In the genomic region with DNA sequence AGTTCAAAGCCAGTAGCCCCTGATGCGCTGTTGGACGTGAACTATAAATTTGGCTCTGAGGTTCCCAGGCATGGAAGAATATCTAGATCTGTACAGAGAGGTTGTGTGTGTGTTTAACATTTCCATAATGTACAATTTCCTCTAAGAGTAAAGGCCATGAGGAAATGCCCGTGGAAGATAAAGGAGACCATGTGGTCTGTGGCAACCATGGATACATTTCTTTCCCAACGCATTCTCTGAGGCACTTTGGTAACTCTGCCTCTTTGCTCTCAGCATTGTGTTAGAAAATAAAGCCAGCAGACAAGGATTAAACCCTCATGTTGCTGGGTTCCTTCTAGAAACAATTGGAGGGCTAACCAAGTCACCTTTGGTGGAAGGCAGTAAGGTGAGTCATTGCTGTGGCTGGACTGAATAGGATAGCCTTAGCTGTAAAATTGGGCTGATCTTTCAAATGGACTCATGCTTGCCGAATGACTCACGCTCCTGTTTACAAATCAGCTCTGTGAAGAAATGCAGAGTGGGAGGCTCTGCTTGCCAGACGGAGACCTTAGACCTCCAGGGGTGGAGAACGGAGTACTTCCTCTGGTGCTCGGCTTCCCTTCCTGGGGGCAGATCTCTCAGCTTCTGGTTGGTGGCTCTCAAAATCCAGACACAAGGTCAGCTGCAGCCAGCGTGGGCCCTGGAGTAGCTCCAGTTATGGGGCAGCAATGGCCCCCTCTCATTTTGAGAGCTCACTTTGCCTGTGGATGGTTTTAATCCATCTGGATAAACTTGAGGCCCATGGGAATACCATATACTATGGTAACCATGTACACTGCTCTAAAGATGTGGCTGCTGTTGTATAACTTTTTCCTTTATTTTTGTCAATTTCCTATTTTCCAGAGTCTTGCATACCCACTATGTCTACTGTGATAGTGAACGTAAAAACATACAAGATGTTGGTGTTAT, we compare ENCODE assay signal across 1 cellular context.
TF ChIP-seq lines count a peak whose summit lies in the region.

No MANE protein-coding gene starts in this region.

TF ChIP-seq in HepG2, 621 proteins besides CTCF, POLR2A, EP300 and RAD21 (continued from another document and continues in another):
- TF ChIP-seq RNF2 (conservative IDR thresholded peaks at IDR 0.05; ENCODE audit: low read depth) (no peak), HNF1A (IDR thresholded peaks at IDR 0.05; ENCODE audit: low read depth) (0 out of 2 replicates have a peak, but pooled peaks have one; percentile 32), HNF1A (CRISPR knock-in tag; IDR thresholded peaks at IDR 0.05; ENCODE audit: borderline replicate concordance) (no peak; the same call in 1 of the 2 replicates), MIXL1 (CRISPR knock-in tag; IDR thresholded peaks at IDR 0.05) (peak; percentile 92), ZNF572 (CRISPR knock-in tag; IDR thresholded peaks at IDR 0.05) (0 out of 2 replicates have a peak, but pooled peaks have one; percentile 46), ZFP62 (CRISPR knock-in tag; IDR thresholded peaks at IDR 0.05) (no peak), FOXP1 (IDR thresholded peaks at IDR 0.05) (0 out of 2 replicates have a peak, but pooled peaks have one; percentile 19), FOXP1 (CRISPR knock-in tag; IDR thresholded peaks at IDR 0.05) (peak; percentile 88), ZBTB2 (CRISPR knock-in tag; IDR thresholded peaks at IDR 0.05; ENCODE audit: low read depth) (no peak), MZF1 (CRISPR knock-in tag; IDR thresholded peaks at IDR 0.05; ENCODE audit: borderline replicate concordance) (no peak), ZNF251 (CRISPR knock-in tag; IDR thresholded peaks at IDR 0.05) (no peak), ZNF790 (CRISPR knock-in tag; IDR thresholded peaks at IDR 0.05; ENCODE audit: borderline replicate concordance) (no peak), TBL1XR1 (IDR thresholded peaks at IDR 0.05; ENCODE audit: borderline replicate concordance, low read length, partially characterized antibody) (peak; percentile 48), ZNF121 (CRISPR knock-in tag; IDR thresholded peaks at IDR 0.05) (no peak), ZBTB21 (CRISPR knock-in tag; IDR thresholded peaks at IDR 0.05) (0 out of 2 replicates have a peak, but pooled peaks have one; percentile 18), FOXM1 (CRISPR knock-in tag; IDR thresholded peaks at IDR 0.05) (no peak), ZNF724P (CRISPR knock-in tag; IDR thresholded peaks at IDR 0.05; ENCODE audit: borderline replicate concordance) (no peak), POLR2AphosphoS2 (IDR thresholded peaks at IDR 0.05; ENCODE audit: low read depth, low read length) (no peak), SMARCE1 (IDR thresholded peaks at IDR 0.05; ENCODE audit: borderline replicate concordance) (peak; percentile 76; the same call in 1 of the 2 replicates), ZNF326 (CRISPR knock-in tag; IDR thresholded peaks at IDR 0.05; ENCODE audit: borderline replicate concordance) (no peak), CSRNP2 (CRISPR knock-in tag; conservative IDR thresholded peaks at IDR 0.05; ENCODE audit: low read depth) (no peak), ZNF652 (CRISPR knock-in tag; IDR thresholded peaks at IDR 0.05; ENCODE audit: borderline replicate concordance, low read depth) (peak; percentile 59; the same call in 1 of the 2 replicates), MBD4 (IDR thresholded peaks at IDR 0.05; ENCODE audit: borderline replicate concordance, low read length) (no peak), HMG20B (CRISPR knock-in tag; conservative IDR thresholded peaks at IDR 0.05) (peak; percentile 85), AGO2 (optimal IDR thresholded peaks at IDR 0.05; ENCODE audit: low read depth, low read length) (no peak), SIX4 (CRISPR knock-in tag; IDR thresholded peaks at IDR 0.05) (0 out of 2 replicates have a peak, but pooled peaks have one; percentile 49), ADNP (CRISPR knock-in tag; IDR thresholded peaks at IDR 0.05) (peak; percentile 60; the same call in 1 of the 2 replicates), NFATC3 (CRISPR knock-in tag; IDR thresholded peaks at IDR 0.05) (no peak), ZNF543 (CRISPR knock-in tag; IDR thresholded peaks at IDR 0.05) (no peak), RORA (CRISPR knock-in tag; IDR thresholded peaks at IDR 0.05) (no peak), HNRNPH1 (optimal IDR thresholded peaks at IDR 0.05; ENCODE audit: low read depth, low read length) (no peak), HOXA7 (CRISPR knock-in tag; IDR thresholded peaks at IDR 0.05) (no peak), ZC3H4 (CRISPR knock-in tag; IDR thresholded peaks at IDR 0.05; ENCODE audit: borderline replicate concordance) (no peak)
- TF ChIP-seq, protein P1, sequence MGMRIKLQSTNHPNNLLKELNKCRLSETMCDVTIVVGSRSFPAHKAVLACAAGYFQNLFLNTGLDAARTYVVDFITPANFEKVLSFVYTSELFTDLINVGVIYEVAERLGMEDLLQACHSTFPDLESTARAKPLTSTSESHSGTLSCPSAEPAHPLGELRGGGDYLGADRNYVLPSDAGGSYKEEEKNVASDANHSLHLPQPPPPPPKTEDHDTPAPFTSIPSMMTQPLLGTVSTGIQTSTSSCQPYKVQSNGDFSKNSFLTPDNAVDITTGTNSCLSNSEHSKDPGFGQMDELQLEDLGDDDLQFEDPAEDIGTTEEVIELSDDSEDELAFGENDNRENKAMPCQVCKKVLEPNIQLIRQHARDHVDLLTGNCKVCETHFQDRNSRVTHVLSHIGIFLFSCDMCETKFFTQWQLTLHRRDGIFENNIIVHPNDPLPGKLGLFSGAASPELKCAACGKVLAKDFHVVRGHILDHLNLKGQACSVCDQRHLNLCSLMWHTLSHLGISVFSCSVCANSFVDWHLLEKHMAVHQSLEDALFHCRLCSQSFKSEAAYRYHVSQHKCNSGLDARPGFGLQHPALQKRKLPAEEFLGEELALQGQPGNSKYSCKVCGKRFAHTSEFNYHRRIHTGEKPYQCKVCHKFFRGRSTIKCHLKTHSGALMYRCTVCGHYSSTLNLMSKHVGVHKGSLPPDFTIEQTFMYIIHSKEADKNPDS (CRISPR knock-in tag; IDR thresholded peaks at IDR 0.05), result 0 out of 2 replicates have a peak, but pooled peaks have one; percentile 66
- TF ChIP-seq, protein P2, sequence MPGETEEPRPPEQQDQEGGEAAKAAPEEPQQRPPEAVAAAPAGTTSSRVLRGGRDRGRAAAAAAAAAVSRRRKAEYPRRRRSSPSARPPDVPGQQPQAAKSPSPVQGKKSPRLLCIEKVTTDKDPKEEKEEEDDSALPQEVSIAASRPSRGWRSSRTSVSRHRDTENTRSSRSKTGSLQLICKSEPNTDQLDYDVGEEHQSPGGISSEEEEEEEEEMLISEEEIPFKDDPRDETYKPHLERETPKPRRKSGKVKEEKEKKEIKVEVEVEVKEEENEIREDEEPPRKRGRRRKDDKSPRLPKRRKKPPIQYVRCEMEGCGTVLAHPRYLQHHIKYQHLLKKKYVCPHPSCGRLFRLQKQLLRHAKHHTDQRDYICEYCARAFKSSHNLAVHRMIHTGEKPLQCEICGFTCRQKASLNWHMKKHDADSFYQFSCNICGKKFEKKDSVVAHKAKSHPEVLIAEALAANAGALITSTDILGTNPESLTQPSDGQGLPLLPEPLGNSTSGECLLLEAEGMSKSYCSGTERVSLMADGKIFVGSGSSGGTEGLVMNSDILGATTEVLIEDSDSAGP (CRISPR knock-in tag; IDR thresholded peaks at IDR 0.05; ENCODE audit: borderline replicate concordance), result no peak
- TF ChIP-seq, protein P3, sequence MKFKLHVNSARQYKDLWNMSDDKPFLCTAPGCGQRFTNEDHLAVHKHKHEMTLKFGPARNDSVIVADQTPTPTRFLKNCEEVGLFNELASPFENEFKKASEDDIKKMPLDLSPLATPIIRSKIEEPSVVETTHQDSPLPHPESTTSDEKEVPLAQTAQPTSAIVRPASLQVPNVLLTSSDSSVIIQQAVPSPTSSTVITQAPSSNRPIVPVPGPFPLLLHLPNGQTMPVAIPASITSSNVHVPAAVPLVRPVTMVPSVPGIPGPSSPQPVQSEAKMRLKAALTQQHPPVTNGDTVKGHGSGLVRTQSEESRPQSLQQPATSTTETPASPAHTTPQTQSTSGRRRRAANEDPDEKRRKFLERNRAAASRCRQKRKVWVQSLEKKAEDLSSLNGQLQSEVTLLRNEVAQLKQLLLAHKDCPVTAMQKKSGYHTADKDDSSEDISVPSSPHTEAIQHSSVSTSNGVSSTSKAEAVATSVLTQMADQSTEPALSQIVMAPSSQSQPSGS (CRISPR knock-in tag; IDR thresholded peaks at IDR 0.05), result peak; percentile 32; the same call in 1 of the 2 replicates
- TF ChIP-seq, protein P4, sequence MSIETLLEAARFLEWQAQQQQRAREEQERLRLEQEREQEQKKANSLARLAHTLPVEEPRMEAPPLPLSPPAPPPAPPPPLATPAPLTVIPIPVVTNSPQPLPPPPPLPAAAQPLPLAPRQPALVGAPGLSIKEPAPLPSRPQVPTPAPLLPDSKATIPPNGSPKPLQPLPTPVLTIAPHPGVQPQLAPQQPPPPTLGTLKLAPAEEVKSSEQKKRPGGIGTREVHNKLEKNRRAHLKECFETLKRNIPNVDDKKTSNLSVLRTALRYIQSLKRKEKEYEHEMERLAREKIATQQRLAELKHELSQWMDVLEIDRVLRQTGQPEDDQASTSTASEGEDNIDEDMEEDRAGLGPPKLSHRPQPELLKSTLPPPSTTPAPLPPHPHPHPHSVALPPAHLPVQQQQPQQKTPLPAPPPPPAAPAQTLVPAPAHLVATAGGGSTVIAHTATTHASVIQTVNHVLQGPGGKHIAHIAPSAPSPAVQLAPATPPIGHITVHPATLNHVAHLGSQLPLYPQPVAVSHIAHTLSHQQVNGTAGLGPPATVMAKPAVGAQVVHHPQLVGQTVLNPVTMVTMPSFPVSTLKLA (IDR thresholded peaks at IDR 0.05), result peak; percentile 59
- TF ChIP-seq, protein P5, sequence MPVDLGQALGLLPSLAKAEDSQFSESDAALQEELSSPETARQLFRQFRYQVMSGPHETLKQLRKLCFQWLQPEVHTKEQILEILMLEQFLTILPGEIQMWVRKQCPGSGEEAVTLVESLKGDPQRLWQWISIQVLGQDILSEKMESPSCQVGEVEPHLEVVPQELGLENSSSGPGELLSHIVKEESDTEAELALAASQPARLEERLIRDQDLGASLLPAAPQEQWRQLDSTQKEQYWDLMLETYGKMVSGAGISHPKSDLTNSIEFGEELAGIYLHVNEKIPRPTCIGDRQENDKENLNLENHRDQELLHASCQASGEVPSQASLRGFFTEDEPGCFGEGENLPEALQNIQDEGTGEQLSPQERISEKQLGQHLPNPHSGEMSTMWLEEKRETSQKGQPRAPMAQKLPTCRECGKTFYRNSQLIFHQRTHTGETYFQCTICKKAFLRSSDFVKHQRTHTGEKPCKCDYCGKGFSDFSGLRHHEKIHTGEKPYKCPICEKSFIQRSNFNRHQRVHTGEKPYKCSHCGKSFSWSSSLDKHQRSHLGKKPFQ (CRISPR knock-in tag; IDR thresholded peaks at IDR 0.05; ENCODE audit: insufficient replicate concordance), result no peak
- TF ChIP-seq, protein P6, sequence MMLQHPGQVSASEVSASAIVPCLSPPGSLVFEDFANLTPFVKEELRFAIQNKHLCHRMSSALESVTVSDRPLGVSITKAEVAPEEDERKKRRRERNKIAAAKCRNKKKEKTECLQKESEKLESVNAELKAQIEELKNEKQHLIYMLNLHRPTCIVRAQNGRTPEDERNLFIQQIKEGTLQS (CRISPR knock-in tag; IDR thresholded peaks at IDR 0.05), result peak; percentile 99
- TF ChIP-seq, protein P7, sequence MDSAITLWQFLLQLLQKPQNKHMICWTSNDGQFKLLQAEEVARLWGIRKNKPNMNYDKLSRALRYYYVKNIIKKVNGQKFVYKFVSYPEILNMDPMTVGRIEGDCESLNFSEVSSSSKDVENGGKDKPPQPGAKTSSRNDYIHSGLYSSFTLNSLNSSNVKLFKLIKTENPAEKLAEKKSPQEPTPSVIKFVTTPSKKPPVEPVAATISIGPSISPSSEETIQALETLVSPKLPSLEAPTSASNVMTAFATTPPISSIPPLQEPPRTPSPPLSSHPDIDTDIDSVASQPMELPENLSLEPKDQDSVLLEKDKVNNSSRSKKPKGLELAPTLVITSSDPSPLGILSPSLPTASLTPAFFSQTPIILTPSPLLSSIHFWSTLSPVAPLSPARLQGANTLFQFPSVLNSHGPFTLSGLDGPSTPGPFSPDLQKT (CRISPR knock-in tag; IDR thresholded peaks at IDR 0.05; ENCODE audit: borderline replicate concordance), result no peak
